ENCODE assay signal across 8 cellular contexts in the genomic region with DNA sequence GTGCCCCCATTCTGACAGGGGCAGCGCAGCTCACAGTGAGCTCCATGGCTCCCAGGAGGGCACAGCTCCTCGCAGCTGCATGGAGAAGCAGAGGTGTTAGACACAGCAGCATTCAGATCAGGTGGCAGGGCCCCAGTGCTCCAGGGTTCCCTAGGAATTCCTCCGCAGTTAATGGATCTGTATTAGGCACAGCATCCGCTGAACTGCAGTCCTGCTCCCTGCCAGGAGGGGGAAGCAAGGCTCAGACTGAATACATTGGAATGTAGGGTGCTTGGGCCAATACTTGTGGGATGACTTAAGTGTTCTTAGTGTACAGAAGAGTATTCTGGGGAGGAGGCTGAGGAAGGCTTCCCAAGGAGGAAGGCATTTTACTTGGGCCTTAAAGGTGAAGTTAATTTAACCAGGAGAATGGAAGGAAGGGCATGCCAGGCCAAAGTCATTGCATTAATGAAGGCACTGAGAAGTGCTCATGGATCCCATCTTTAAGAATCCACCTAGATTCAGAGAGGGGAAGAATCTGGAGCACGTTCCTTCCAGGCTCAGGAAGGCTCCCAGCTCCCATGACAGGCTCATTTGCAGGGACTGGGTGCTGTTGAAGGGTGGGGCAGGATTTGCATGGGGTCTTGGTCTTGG.
DNase-seq lines count a peak whose midpoint lies in the region; ATAC-seq and TF ChIP-seq lines count a peak whose summit lies in the region.

No MANE protein-coding gene starts in this region.

- 57 to 63% methylated on average over 5 of the region's 5 CpGs for WGBS in aorta, 2 donors

- CTCF ChIA-PET in Caco-2 (lab: Charles Lee) = no interaction called here

- DNase-seq in Caco-2 = peak; percentile 60 to 66
- DNase-seq in HCEC 1CT = peak; percentile 74
- DNase-seq in RPMI8226 = peak; percentile 66
- DNase-seq in dorsolateral prefrontal cortex = peak in 7 of 10 donors; percentile 17 to 76 (median 57)
- DNase-seq in lung microvascular endothelial cell (ENCODE audit: low read depth in 2 of 2) = peak; percentile 55 to 73
- peak; percentile 55 to 77 for DNase-seq in aorta
- no peak for DNase-seq in effector CD4-positive, alpha-beta T cell

- no TSS peak for BruUV-seq in Caco-2 (replicated peaks; lab: Mats Ljungman, UMichigan)

- ATAC-seq in aorta (ENCODE audit: low FRiP score) = peak; percentile 56
- no peak for ATAC-seq in GM21825 (IDR thresholded peaks at IDR 0.05; ENCODE audit: unreplicated experiment)

- no peak overlapping the region for H3K27ac Mint-ChIP-seq in Caco-2 (ENCODE audit: unreplicated experiment)

- intact Hi-C loops in Caco-2 (cut with micrococcal nuclease; ENCODE audit: unreplicated experiment) = loop anchor here (1.0 kb wide), 2 partner anchors 62 to 104 kb away; no protein-coding TSS in a partner anchor
- intact Hi-C loops in dorsolateral prefrontal cortex (cut with DNase I) = loop anchor here (10.0 kb wide), 1 partner anchor 304 kb away; no protein-coding TSS in a partner anchor
- intact Hi-C loops in aorta (cut with DNase I) = no loop called here

- H3K4me3 Mint-ChIP-seq in Caco-2 (ENCODE audit: unreplicated experiment) = peak overlapping the region; percentile 55

- H3K4me1 ChIP-seq in Caco-2 = no peaks in the 10 kb centered on the region
- H3K4me1 ChIP-seq in aorta (ENCODE audit: control insufficient read depth in 1 of 2, insufficient read depth in 2 of 2, low read length in 2 of 2) = no peaks in the 10 kb centered on the region

- H3K27ac ChIP-seq in dorsolateral prefrontal cortex (no peak overlapping the region), aorta (ENCODE audit: low read depth in 1 of 2, low read length in 2 of 2) (no peak overlapping the region)

- peaks cover 8% of the 10 kb centered on the region for H3K4me1 Mint-ChIP-seq in Caco-2 (ENCODE audit: low read depth, unreplicated experiment)

- POLR2A ChIA-PET in Caco-2 (lab: Charles Lee) = no interaction called here

- H3K27me3 ChIP-seq in Caco-2 (replicated peaks; ENCODE audit: control insufficient read depth, insufficient read depth, low read length) (no peaks in the 10 kb centered on the region; the same call in 1 of the 2 replicates), dorsolateral prefrontal cortex (peaks cover 0 to 6% (median 0%) of the 10 kb centered on the region in 45 donors), aorta (ENCODE audit: control insufficient read depth in 1 of 2, insufficient read depth in 2 of 2, low read length in 1 of 2) (no peaks in the 10 kb centered on the region)

- TF ChIP-seq CTCF in Caco-2 (IDR thresholded peaks at IDR 0.05; ENCODE audit: insufficient read depth in 1 of 2, low read depth in 1 of 2, low read length in 1 of 2, severe bottlenecking in 1 of 2, unreplicated experiment in 1 of 2) = peak; percentile 65
- TF ChIP-seq CTCF in dorsolateral prefrontal cortex (IDR thresholded peaks at IDR 0.05 in 54 of 56, conservative IDR thresholded peaks at IDR 0.05 in 2 of 56; ENCODE audit: low read depth in 1 of 56, partially characterized antibody in 56 of 56) = peak in 53 of 56 donors; percentile 38 to 75 (median 61)

- H3K9me3 ChIP-seq in Caco-2 (no peaks in the 10 kb centered on the region), aorta (ENCODE audit: control insufficient read depth, low read length) (no peaks in the 10 kb centered on the region)

- no peaks in the 10 kb centered on the region for H3K9me3 Mint-ChIP-seq in Caco-2 (ENCODE audit: unreplicated experiment)

- H3K27me3 Mint-ChIP-seq in Caco-2 (ENCODE audit: insufficient read depth, unreplicated experiment) = peaks cover 8% of the 10 kb centered on the region

- no peaks in the 10 kb centered on the region for H3K36me3 ChIP-seq in Caco-2 (ENCODE audit: control insufficient read depth, insufficient read depth, low read length)
- no peaks in the 10 kb centered on the region for H3K36me3 ChIP-seq in aorta (ENCODE audit: control insufficient read depth in 1 of 2, insufficient read depth in 2 of 2, low read length in 1 of 2)

- H3K4me3 ChIP-seq in Caco-2 (ENCODE audit: low read depth, low read length) (no peak overlapping the region), dorsolateral prefrontal cortex (no peak overlapping the region), aorta (ENCODE audit: low read length in 2 of 2) (no peak overlapping the region)

- H3K36me3 Mint-ChIP-seq in Caco-2 (ENCODE audit: insufficient read depth, unreplicated experiment) = no peaks in the 10 kb centered on the region

Comparison
In these comparisons a context has a peak if more than half of its experiments do, and no peak if none do; other contexts are left out.
1. intact Hi-C loops: an anchor here in Caco-2 (1.0 kb wide) and dorsolateral prefrontal cortex (10.0 kb wide); none called in aorta.